ENCODE assay signal across 1 cellular context in the genomic region with DNA sequence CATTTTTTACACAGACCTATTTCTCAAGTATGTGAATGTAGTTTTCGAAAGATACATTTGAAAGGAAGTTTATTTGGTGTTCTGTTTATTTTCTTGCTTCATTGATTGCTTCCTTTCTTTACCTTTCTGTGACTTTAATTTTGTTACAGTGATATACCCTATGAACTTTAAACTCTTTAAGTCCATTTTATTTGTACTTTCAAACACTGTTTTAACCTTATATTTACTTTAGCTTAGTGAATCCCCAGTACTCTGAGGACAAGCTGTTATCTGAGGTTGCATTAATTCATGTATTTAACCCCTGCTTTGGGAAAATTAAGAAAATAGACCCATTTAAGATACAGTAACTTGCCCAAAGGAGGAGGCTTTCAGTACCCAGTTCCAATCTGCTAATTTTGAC.
TF ChIP-seq lines count a peak whose summit lies in the region.

No MANE protein-coding gene starts in this region.

TF ChIP-seq in HepG2, 621 proteins besides CTCF, POLR2A, EP300 and RAD21 (continued from another document and continues in another):
- no peak for TF ChIP-seq SNAPC5 (CRISPR knock-in tag; IDR thresholded peaks at IDR 0.05; ENCODE audit: borderline replicate concordance)
- TF ChIP-seq ATF1 (CRISPR knock-in tag; IDR thresholded peaks at IDR 0.05), result peak; percentile 74
- peak; percentile 36; the same call in 1 of the 2 replicates for TF ChIP-seq PHF21A (CRISPR knock-in tag; IDR thresholded peaks at IDR 0.05)
- no peak for TF ChIP-seq ZC3H4 (CRISPR knock-in tag; IDR thresholded peaks at IDR 0.05; ENCODE audit: borderline replicate concordance)
- TF ChIP-seq ZNF737 (CRISPR knock-in tag; IDR thresholded peaks at IDR 0.05; ENCODE audit: borderline replicate concordance), result no peak
- TF ChIP-seq TGIF2 (CRISPR knock-in tag; IDR thresholded peaks at IDR 0.05), result no peak
- TF ChIP-seq ZNF563 (CRISPR knock-in tag; IDR thresholded peaks at IDR 0.05), result no peak
- TF ChIP-seq THYN1 (CRISPR knock-in tag; IDR thresholded peaks at IDR 0.05; ENCODE audit: borderline replicate concordance, low read depth), result no peak
- TF ChIP-seq KAT2B (IDR thresholded peaks at IDR 0.05; ENCODE audit: borderline replicate concordance, low read depth, low read length), result no peak
- TF ChIP-seq GFI1 (CRISPR knock-in tag; IDR thresholded peaks at IDR 0.05; ENCODE audit: borderline replicate concordance), result peak; percentile 73
- TF ChIP-seq, protein P1, sequence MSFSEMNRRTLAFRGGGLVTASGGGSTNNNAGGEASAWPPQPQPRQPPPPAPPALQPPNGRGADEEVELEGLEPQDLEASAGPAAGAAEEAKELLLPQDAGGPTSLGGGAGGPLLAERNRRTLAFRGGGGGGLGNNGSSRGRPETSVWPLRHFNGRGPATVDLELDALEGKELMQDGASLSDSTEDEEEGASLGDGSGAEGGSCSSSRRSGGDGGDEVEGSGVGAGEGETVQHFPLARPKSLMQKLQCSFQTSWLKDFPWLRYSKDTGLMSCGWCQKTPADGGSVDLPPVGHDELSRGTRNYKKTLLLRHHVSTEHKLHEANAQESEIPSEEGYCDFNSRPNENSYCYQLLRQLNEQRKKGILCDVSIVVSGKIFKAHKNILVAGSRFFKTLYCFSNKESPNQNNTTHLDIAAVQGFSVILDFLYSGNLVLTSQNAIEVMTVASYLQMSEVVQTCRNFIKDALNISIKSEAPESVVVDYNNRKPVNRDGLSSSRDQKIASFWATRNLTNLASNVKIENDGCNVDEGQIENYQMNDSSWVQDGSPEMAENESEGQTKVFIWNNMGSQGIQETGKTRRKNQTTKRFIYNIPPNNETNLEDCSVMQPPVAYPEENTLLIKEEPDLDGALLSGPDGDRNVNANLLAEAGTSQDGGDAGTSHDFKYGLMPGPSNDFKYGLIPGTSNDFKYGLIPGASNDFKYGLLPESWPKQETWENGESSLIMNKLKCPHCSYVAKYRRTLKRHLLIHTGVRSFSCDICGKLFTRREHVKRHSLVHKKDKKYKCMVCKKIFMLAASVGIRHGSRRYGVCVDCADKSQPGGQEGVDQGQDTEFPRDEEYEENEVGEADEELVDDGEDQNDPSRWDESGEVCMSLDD (CRISPR knock-in tag; IDR thresholded peaks at IDR 0.05; ENCODE audit: borderline replicate concordance), result no peak
- TF ChIP-seq ZBTB8A (CRISPR knock-in tag; IDR thresholded peaks at IDR 0.05; ENCODE audit: borderline replicate concordance, low read depth), result no peak
- TF ChIP-seq HNRNPK (IDR thresholded peaks at IDR 0.05; ENCODE audit: low read depth, low read length, poor library complexity, severe bottlenecking), result no peak
- TF ChIP-seq ZNF367 (CRISPR knock-in tag; IDR thresholded peaks at IDR 0.05; ENCODE audit: borderline replicate concordance), result no peak
- TF ChIP-seq ZMYM4 (CRISPR knock-in tag; IDR thresholded peaks at IDR 0.05), result no peak; the same call in 1 of the 2 replicates
- TF ChIP-seq, protein P2, sequence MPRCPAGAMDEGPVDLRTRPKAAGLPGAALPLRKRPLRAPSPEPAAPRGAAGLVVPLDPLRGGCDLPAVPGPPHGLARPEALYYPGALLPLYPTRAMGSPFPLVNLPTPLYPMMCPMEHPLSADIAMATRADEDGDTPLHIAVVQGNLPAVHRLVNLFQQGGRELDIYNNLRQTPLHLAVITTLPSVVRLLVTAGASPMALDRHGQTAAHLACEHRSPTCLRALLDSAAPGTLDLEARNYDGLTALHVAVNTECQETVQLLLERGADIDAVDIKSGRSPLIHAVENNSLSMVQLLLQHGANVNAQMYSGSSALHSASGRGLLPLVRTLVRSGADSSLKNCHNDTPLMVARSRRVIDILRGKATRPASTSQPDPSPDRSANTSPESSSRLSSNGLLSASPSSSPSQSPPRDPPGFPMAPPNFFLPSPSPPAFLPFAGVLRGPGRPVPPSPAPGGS (CRISPR knock-in tag; IDR thresholded peaks at IDR 0.05), result no peak
- no peak for TF ChIP-seq CBX2 (IDR thresholded peaks at IDR 0.05; ENCODE audit: low read depth, low read length)
- TF ChIP-seq CBX2 (CRISPR knock-in tag; IDR thresholded peaks at IDR 0.05; ENCODE audit: low read depth), result no peak
- TF ChIP-seq ZBTB49 (CRISPR knock-in tag; IDR thresholded peaks at IDR 0.05; ENCODE audit: borderline replicate concordance), result no peak
- no peak for TF ChIP-seq ZNF674 (CRISPR knock-in tag; IDR thresholded peaks at IDR 0.05; ENCODE audit: low read depth)
- TF ChIP-seq SMARCC2 (IDR thresholded peaks at IDR 0.05), result peak; percentile 41; the same call in 1 of the 2 replicates
- TF ChIP-seq, protein P3, sequence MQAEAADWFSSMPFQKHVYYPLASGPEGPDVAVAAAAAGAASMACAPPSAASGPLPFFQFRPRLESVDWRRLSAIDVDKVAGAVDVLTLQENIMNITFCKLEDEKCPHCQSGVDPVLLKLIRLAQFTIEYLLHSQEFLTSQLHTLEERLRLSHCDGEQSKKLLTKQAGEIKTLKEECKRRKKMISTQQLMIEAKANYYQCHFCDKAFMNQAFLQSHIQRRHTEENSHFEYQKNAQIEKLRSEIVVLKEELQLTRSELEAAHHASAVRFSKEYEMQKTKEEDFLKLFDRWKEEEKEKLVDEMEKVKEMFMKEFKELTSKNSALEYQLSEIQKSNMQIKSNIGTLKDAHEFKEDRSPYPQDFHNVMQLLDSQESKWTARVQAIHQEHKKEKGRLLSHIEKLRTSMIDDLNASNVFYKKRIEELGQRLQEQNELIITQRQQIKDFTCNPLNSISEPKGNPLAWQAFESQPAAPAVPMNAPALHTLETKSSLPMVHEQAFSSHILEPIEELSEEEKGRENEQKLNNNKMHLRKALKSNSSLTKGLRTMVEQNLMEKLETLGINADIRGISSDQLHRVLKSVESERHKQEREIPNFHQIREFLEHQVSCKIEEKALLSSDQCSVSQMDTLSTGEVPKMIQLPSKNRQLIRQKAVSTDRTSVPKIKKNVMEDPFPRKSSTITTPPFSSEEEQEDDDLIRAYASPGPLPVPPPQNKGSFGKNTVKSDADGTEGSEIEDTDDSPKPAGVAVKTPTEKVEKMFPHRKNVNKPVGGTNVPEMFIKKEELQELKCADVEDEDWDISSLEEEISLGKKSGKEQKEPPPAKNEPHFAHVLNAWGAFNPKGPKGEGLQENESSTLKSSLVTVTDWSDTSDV (CRISPR knock-in tag; IDR thresholded peaks at IDR 0.05), result no peak
- TF ChIP-seq NR2C2 (CRISPR knock-in tag; IDR thresholded peaks at IDR 0.05; ENCODE audit: borderline replicate concordance), result peak; percentile 73
- no peak for TF ChIP-seq MTERF4 (CRISPR knock-in tag; IDR thresholded peaks at IDR 0.05)
- TF ChIP-seq TERF1 (CRISPR knock-in tag; IDR thresholded peaks at IDR 0.05), result no peak
- TF ChIP-seq FOXK1 (CRISPR knock-in tag; IDR thresholded peaks at IDR 0.05; ENCODE audit: borderline replicate concordance, low read depth), result peak; percentile 18; the same call in 1 of the 2 replicates
- TF ChIP-seq GATAD1 (CRISPR knock-in tag; IDR thresholded peaks at IDR 0.05), result no peak
- TF ChIP-seq ZNF18 (CRISPR knock-in tag; IDR thresholded peaks at IDR 0.05; ENCODE audit: insufficient replicate concordance), result no peak
- no peak for TF ChIP-seq ZNF841 (CRISPR knock-in tag; IDR thresholded peaks at IDR 0.05; ENCODE audit: borderline replicate concordance)
- no peak for TF ChIP-seq ZSCAN20 (CRISPR knock-in tag; IDR thresholded peaks at IDR 0.05; ENCODE audit: borderline replicate concordance)
- no peak; the same call in 1 of the 2 replicates for TF ChIP-seq RORA (CRISPR knock-in tag; IDR thresholded peaks at IDR 0.05)
- TF ChIP-seq PRDM4 (CRISPR knock-in tag; IDR thresholded peaks at IDR 0.05; ENCODE audit: borderline replicate concordance), result no peak
- TF ChIP-seq CBX1 (IDR thresholded peaks at IDR 0.05; ENCODE audit: low read depth), result no peak
- TF ChIP-seq ZBTB21 (CRISPR knock-in tag; IDR thresholded peaks at IDR 0.05), result no peak
- no peak for TF ChIP-seq HNRNPH1 (optimal IDR thresholded peaks at IDR 0.05; ENCODE audit: low read depth, low read length)
- no peak for TF ChIP-seq NFYC (CRISPR knock-in tag; IDR thresholded peaks at IDR 0.05)
- TF ChIP-seq ZNF274 (CRISPR knock-in tag; IDR thresholded peaks at IDR 0.05), result no peak
- no peak for TF ChIP-seq ARNT (IDR thresholded peaks at IDR 0.05)
- no peak for TF ChIP-seq ZNF496 (CRISPR knock-in tag; IDR thresholded peaks at IDR 0.05; ENCODE audit: insufficient replicate concordance)
- TF ChIP-seq SALL1 (CRISPR knock-in tag; IDR thresholded peaks at IDR 0.05), result no peak
- no peak for TF ChIP-seq NCOA1 (CRISPR knock-in tag; IDR thresholded peaks at IDR 0.05)
- no peak for TF ChIP-seq ZNF331 (CRISPR knock-in tag; IDR thresholded peaks at IDR 0.05)
- peak; percentile 88 for TF ChIP-seq ASH2L (IDR thresholded peaks at IDR 0.05; ENCODE audit: insufficient read length, low read depth, low read length)
- peak; percentile 31; the same call in 1 of the 2 replicates for TF ChIP-seq GMEB1 (CRISPR knock-in tag; IDR thresholded peaks at IDR 0.05; ENCODE audit: borderline replicate concordance)
- no peak for TF ChIP-seq ZNF713 (CRISPR knock-in tag; IDR thresholded peaks at IDR 0.05)
- no peak for TF ChIP-seq ARHGAP35 (CRISPR knock-in tag; IDR thresholded peaks at IDR 0.05; ENCODE audit: borderline replicate concordance)
- peak; percentile 54; the same call in 1 of the 2 replicates for TF ChIP-seq KLF9 (CRISPR knock-in tag; IDR thresholded peaks at IDR 0.05; ENCODE audit: low read depth)
